26 cellular contexts compared by ENCODE assay signal in the genomic region with DNA sequence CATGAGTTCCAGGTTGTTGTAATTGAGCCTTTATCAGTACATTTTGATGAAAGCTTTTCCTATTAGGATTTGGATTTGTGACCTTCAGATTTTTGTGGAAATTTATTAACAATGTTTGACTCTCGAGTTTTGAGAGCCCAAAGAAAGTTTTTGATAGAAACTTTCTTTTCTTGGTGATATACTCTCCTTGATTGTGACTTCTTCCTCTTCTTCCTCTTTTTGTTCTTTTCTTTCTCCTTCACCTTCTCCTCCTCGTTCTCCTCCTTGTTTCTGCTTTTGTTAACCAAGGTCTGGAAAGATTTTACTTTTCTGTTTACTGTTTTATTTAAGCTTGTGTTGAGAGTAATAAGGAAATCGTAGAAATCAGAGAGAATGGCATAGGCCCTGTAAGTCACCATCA.
"Had no signal": no experiment of that assay in that cellular context is flagged by ENCODE, and none has a peak within 500 bp of the region (broad histone marks: within the 10 kb centered on the region; RNA-seq: fewer than 3 reads in every experiment).

No MANE protein-coding gene starts in this region.

- H3K9me3 ChIP-seq: gastrocnemius medialis had no signal

- H3K36me3 ChIP-seq: brain microvascular endothelial cell, esophagus muscularis mucosa, gastrocnemius medialis, heart left ventricle had no signal

- H3K4me1 ChIP-seq: esophagus muscularis mucosa, foreskin keratinocyte, gastrocnemius medialis, heart left ventricle had no signal

- H3K27ac ChIP-seq: brain microvascular endothelial cell, coronary artery, esophagus muscularis mucosa, foreskin keratinocyte, gastrocnemius medialis, heart left ventricle had no signal

- DNase-seq: activated CD4-positive, alpha-beta memory T cell treated with anti-CD3 and anti-CD28 coated beads, Interleukin-2, amount 10 ng/mL, durations not matched to agents 7 days and 5 days; activated CD4-positive, alpha-beta T cell treated with anti-CD3 and anti-CD28 coated beads for 1 hour; activated CD4-positive, alpha-beta T cell treated with anti-CD3 and anti-CD28 coated beads for 4 hours; activated CD4-positive, alpha-beta T cell treated with anti-CD3 and anti-CD28 coated beads, Interleukin-2, amount 10 ng/mL, durations not matched to agents 7 days and 5 days; activated CD4-positive, alpha-beta T cell treated with anti-CD3 and anti-CD28 coated beads, Interleukin-2, amount 50 U/mL, for 4 hours; activated CD8-positive, alpha-beta memory T cell treated with anti-CD3 and anti-CD28 coated beads, Interleukin-2, amount 50 U/mL, for 48 hours; activated gamma-delta T cell; activated naive CD4-positive, alpha-beta T cell treated with anti-CD3 and anti-CD28 coated beads, Interleukin-2, amount 50 U/mL, for 16 hours; activated naive CD4-positive, alpha-beta T cell treated with Interleukin-2 at 50 U/mL for 16 hours; activated T-cell treated with anti-CD3 and anti-CD28 coated beads for 4 hours; activated T-cell treated with anti-CD3 and anti-CD28 coated beads, Interleukin-2, amount 50 U/mL, for 24 hours; activated T-cell treated with anti-CD3 and anti-CD28 coated beads, Interleukin-2, amount 50 U/mL, for 72 hours; amniotic stem cell; anterior cingulate cortex; brain microvascular endothelial cell; dermis blood vessel endothelial cell; effector CD4-positive, alpha-beta T cell; effector memory CD8-positive, alpha-beta T cell; erythroblast; foreskin keratinocyte; gastrocnemius medialis; glutamatergic neuron; heart left ventricle; T-helper 2 cell had no signal

- H3K4me3 ChIP-seq: coronary artery, esophagus muscularis mucosa, gastrocnemius medialis, heart left ventricle had no signal
